ENCODE assay signal across 11 cellular contexts in genomic region chr7:93921190-93921585, GRCh38. TPM values are rescaled to one million over a fixed set of nuclear protein-coding genes. Genes with fewer than 3 reads are reported as not detected.
DNase-seq lines count a peak whose midpoint lies in the region; ATAC-seq and TF ChIP-seq lines count a peak whose summit lies in the region.
"Had no signal": no experiment of that assay in that cellular context is flagged by ENCODE, and none has a peak within 500 bp of the region (broad histone marks: within the 10 kb centered on the region; RNA-seq: fewer than 3 reads in every experiment).

No MANE protein-coding gene starts in this region.

- H3K9me3 ChIP-seq in SJSA1 (replicated peaks): no peaks in the 10 kb centered on the region
- H3K9me3 ChIP-seq in psoas muscle: no peaks in the 10 kb centered on the region

- no peaks in the 10 kb centered on the region for H3K9me3 Mint-ChIP-seq in Calu3 (ENCODE audit: low read depth, unreplicated experiment)

- DNase-seq in Calu3 (no peak), SJSA1 (ENCODE audit: low read depth in 1 of 2, low spot score in 2 of 2) (no peak), fibroblast of mammary gland (ENCODE audit: low read depth) (no peak), psoas muscle (no peak), left colon (no peak), KG1 (lab: John Stamatoyannopoulos, UW) (no peak)
- DNase-seq: NCI-H1417 had no signal

- CTCF ChIA-PET in Calu3 (lab: Charles Lee): interaction anchor here (0.6 kb wide), 1 partner anchor 78 kb away, joined by 4 read pairs; no protein-coding TSS in a partner anchor

- ATAC-seq in psoas muscle: peak in 1 of 4 donors; percentile 14
- no peak for ATAC-seq in HG03039 (IDR thresholded peaks at IDR 0.05; ENCODE audit: unreplicated experiment)
- ATAC-seq in left colon: no peak
- no peak for ATAC-seq in HG03571 (IDR thresholded peaks at IDR 0.05; ENCODE audit: unreplicated experiment)

- WGBS in psoas muscle, 3 donors: 4 to 14% (median 8%) methylated on average over 8 of the region's 8 CpGs

- H3K36me3 ChIP-seq in SJSA1: peaks cover 12% of the 10 kb centered on the region
- H3K36me3 ChIP-seq in psoas muscle (ENCODE audit: insufficient read depth in 1 of 2, low read depth in 1 of 2): peaks cover 0 to 2% of the 10 kb centered on the region in 2 donors

- no TSS peak for BruUV-seq in Calu3 (replicated peaks; lab: Mats Ljungman, UMichigan)

- H3K4me1 Mint-ChIP-seq in Calu3 (ENCODE audit: low read depth, unreplicated experiment): peaks cover 8% of the 10 kb centered on the region

- intact Hi-C loops in Calu3 (cut with micrococcal nuclease; ENCODE audit: unreplicated experiment): no loop called here
- intact Hi-C loops in psoas muscle (cut with DNase I): no loop called here
- intact Hi-C loops in left colon (cut with DNase I, micrococcal nuclease): no loop called here

- peaks cover 20% of the 10 kb centered on the region for H3K36me3 Mint-ChIP-seq in Calu3 (ENCODE audit: insufficient read depth, unreplicated experiment)

- H3K27me3 Mint-ChIP-seq in Calu3 (ENCODE audit: unreplicated experiment): no peaks in the 10 kb centered on the region

- H3K27ac Mint-ChIP-seq in Calu3 (ENCODE audit: unreplicated experiment): peak overlapping the region; percentile 59

- TF ChIP-seq CTCF in Calu3 (IDR thresholded peaks at IDR 0.05; ENCODE audit: unreplicated experiment) (no peak), fibroblast of mammary gland (conservative IDR thresholded peaks at IDR 0.05; ENCODE audit: control insufficient read depth, insufficient read depth, low read depth, low read length) (no peak), psoas muscle (IDR thresholded peaks at IDR 0.05) (no peak)

- H3K27ac ChIP-seq in SJSA1 (peak overlapping the region; percentile 81), psoas muscle (peak overlapping the region; percentile 69)
- H3K27ac ChIP-seq: VCaP had no signal

- H3K4me1 ChIP-seq in SJSA1 (replicated peaks) (peaks cover 25% of the 10 kb centered on the region), psoas muscle (no peaks in the 10 kb centered on the region)

- H3K27me3 ChIP-seq in SJSA1 (replicated peaks) (no peaks in the 10 kb centered on the region), psoas muscle (ENCODE audit: insufficient read depth in 3 of 3, low read length in 2 of 3) (peaks cover 0 to 11% (median 0%) of the 10 kb centered on the region in 3 donors)

- H3K4me3 ChIP-seq in SJSA1 (peak overlapping the region; percentile 56), fibroblast of mammary gland (ENCODE audit: control insufficient read depth, low read depth, low read length) (peak overlapping the region; percentile 86), psoas muscle (peak overlapping the region; percentile 63)

- H3K4me3 Mint-ChIP-seq in Calu3 (ENCODE audit: low read depth, unreplicated experiment): peak overlapping the region; percentile 75

RNA-seq across cellular contexts. Expression of gene GNG11, which starts 0.3 kb away (rescaled TPM):
- total RNA-seq in Calu3 (2022) (2.6 and 3.5 TPM in 2 replicates), psoas muscle (10 to 100 TPM in 1 of 4 donors, 1 to 10 TPM in 3; 6.3 to 11.0 (median 9.0) TPM), left colon (1 to 10 TPM; 2.5 to 4.2 TPM)
- total RNA-seq in SJSA1 (2014; rRNA removed; shearing (Covaris generic)): 29.0 and 30.6 TPM in 2 replicates
- polyA plus RNA-seq in psoas muscle: 10 to 100 TPM in 2 of 3 donors, 1 to 10 TPM in 1; 9.1 to 15.8 (median 15.2) TPM

RNA-seq across cellular contexts. Expression of gene GNGT1, which starts 14.8 kb away (rescaled TPM):
- not detected in 2 replicates for total RNA-seq in Calu3 (2022)
- not detected in 2 replicates for total RNA-seq in SJSA1 (2014; rRNA removed; shearing (Covaris generic))
- total RNA-seq in psoas muscle: not detected
- under 1 TPM in 1 of 3 donors, not detected in 2; 0.07 TPM for polyA plus RNA-seq in psoas muscle
- total RNA-seq in left colon: not detected
- total RNA-seq: H7 had no signal

RNA-seq across cellular contexts. Expression of gene TFPI2, which starts 30.6 kb away (rescaled TPM):
- total RNA-seq in Calu3 (2022) (213 and 218 TPM in 2 replicates), psoas muscle (1 to 10 TPM in 3 of 4 donors, under 1 TPM in 1; 0.79 to 7.5 (median 2.4) TPM), left colon (under 1 TPM; 0.37 to 0.47 TPM)
- 13.8 and 17.4 TPM in 2 replicates for total RNA-seq in SJSA1 (2014; rRNA removed; shearing (Covaris generic))
- polyA plus RNA-seq in psoas muscle: 1 to 10 TPM in 2 of 3 donors, under 1 TPM in 1; 0.66 to 2.4 (median 2.3) TPM

Comparison
In these comparisons a context has a peak if more than half of its experiments do, and no peak if none do; other contexts are left out.
1. RNA of gene TFPI2, which starts 30.6 kb away (total RNA-seq): 213 to 218 TPM in Calu3; 13.8 to 17.4 TPM in SJSA1, 0.79 to 7.5 TPM in psoas muscle and 0.37 to 0.47 TPM in left colon; every median in the first group is over 10 times any median in the second.
2. Peak in every context shown above with its lines, with median percentiles within 50 percentile points of each other: H3K4me3 ChIP-seq.